ENCODE assay signal across 8 cellular contexts in genomic region chr16:3101018-3101840, GRCh38. TPM values are rescaled to one million over a fixed set of nuclear protein-coding genes. Genes with fewer than 3 reads are reported as not detected.
DNase-seq lines count a peak whose midpoint lies in the region; ATAC-seq and TF ChIP-seq lines count a peak whose summit lies in the region.

No MANE protein-coding gene starts in this region.

- peak overlapping the region in 3 of 5 experiments; percentile 57 to 84 (median 73) for H3K27ac Mint-ChIP-seq in brain
- peak overlapping the region in 2 of 6 donors; percentile 26 to 53 for H3K27ac Mint-ChIP-seq in naive B cell

- H3K4me1 ChIP-seq in thyroid gland (peaks cover 8 to 20% of the 10 kb centered on the region in 2 donors), sigmoid colon (peaks cover 0 to 15% (median 9%) of the 10 kb centered on the region in 4 donors)

- no peaks in the 10 kb centered on the region for H3K27me3 ChIP-seq in thyroid gland
- peaks cover 6 to 40% (median 24%) of the 10 kb centered on the region in 3 donors for H3K27me3 ChIP-seq in sigmoid colon

- ATAC-seq in naive B cell (ENCODE audit: low read depth in 2 of 2) (no peak), HG03280 (IDR thresholded peaks at IDR 0.05; ENCODE audit: unreplicated experiment) (no peak)

- TF ChIP-seq CTCF in AG10803 (conservative IDR thresholded peaks at IDR 0.05; ENCODE audit: low read length) (peak; percentile 63), GM13976 (IDR thresholded peaks at IDR 0.05; ENCODE audit: borderline replicate concordance, control extremely low read depth, extremely low read depth, insufficient read depth, missing control alignments) (peak; percentile 56), brain (conservative IDR thresholded peaks at IDR 0.05) (peak; percentile 34 to 69), thyroid gland (IDR thresholded peaks at IDR 0.05) (peak in 3 of 6 experiments; percentile 31 to 40 (median 32)), sigmoid colon (IDR thresholded peaks at IDR 0.05) (peak in 2 of 4 experiments; percentile 20 to 34)

- H3K4me1 Mint-ChIP-seq in brain: peaks cover 57% of the 10 kb centered on the region
- H3K4me1 Mint-ChIP-seq in naive B cell: peaks cover 20 to 42% (median 24%) of the 10 kb centered on the region in 3 donors

- H3K4me3 Mint-ChIP-seq in brain (peak overlapping the region; percentile 58 to 80 (median 76)), naive B cell (peak overlapping the region; percentile 47 to 94 (median 84))

- H3K36me3 ChIP-seq in thyroid gland (no peaks in the 10 kb centered on the region), sigmoid colon (no peaks in the 10 kb centered on the region)

- no peak for TF ChIP-seq POLR2A in thyroid gland (IDR thresholded peaks at IDR 0.05)
- TF ChIP-seq POLR2A in sigmoid colon (IDR thresholded peaks at IDR 0.05): no peak

- no peak for TF ChIP-seq EP300 in sigmoid colon (IDR thresholded peaks at IDR 0.05)

- DNase-seq in AG10803 (ENCODE audit: low read depth) (peak; percentile 23), GM13976 (ENCODE audit: low spot score) (peak; percentile 68), RPMI8226 (peak; percentile 80), naive B cell (peak; percentile 33), thyroid gland (no peak), sigmoid colon (no peak)

- H3K9me3 ChIP-seq in thyroid gland: no peaks in the 10 kb centered on the region
- no peaks in the 10 kb centered on the region for H3K9me3 ChIP-seq in sigmoid colon

- H3K9me3 Mint-ChIP-seq in brain: peaks cover 0 to 5% (median 0%) of the 10 kb centered on the region in 5 experiments
- H3K9me3 Mint-ChIP-seq in naive B cell: no peaks in the 10 kb centered on the region

- no peaks in the 10 kb centered on the region for H3K36me3 Mint-ChIP-seq in brain
- H3K36me3 Mint-ChIP-seq in naive B cell: no peaks in the 10 kb centered on the region

- H3K4me3 ChIP-seq in AG10803 (ENCODE audit: low read length) (no peak overlapping the region), thyroid gland (replicated peaks in 1 of 3) (no peak overlapping the region), sigmoid colon (no peak overlapping the region)

- H3K27me3 Mint-ChIP-seq in brain (peaks cover 54% of the 10 kb centered on the region), naive B cell (no peaks in the 10 kb centered on the region)

- H3K27ac ChIP-seq in thyroid gland (no peak overlapping the region), sigmoid colon (peak overlapping the region in 2 of 4 donors; percentile 20 to 31)

- in situ Hi-C loops in GM13976 (cut with MboI; ENCODE audit: low sequenced_read_pairs, unreplicated experiment): no loop called here

- 52 to 62% methylated on average over 29 of the region's 29 CpGs for WGBS in thyroid gland, 2 donors
- 49 to 54% methylated on average over 29 of the region's 29 CpGs for WGBS in sigmoid colon, 2 donors

- intact Hi-C loops in thyroid gland (cut with DNase I): no loop called here
- intact Hi-C loops in sigmoid colon (cut with DNase I): no loop called here

RNA-seq across cellular contexts. Expression of gene ZSCAN10, which starts 2.1 kb away (rescaled TPM):
- polyA plus RNA-seq in brain (ENCODE audit: insufficient read depth, low read depth, low replicate concordance) (not detected), naive B cell (ENCODE audit: low read depth in 6 of 6) (not detected), sigmoid colon (not detected)
- total RNA-seq in thyroid gland (not detected), sigmoid colon (not detected)

RNA-seq across cellular contexts. Expression of gene ZNF205, which starts 11.2 kb away (rescaled TPM):
- polyA plus RNA-seq in brain (ENCODE audit: insufficient read depth, low read depth, low replicate concordance) (25.2 TPM), naive B cell (ENCODE audit: low read depth in 6 of 6) (under 1 TPM in 1 of 6 donors, not detected in 5; 0.47 TPM), sigmoid colon (10 to 100 TPM in 2 of 3 donors, 1 to 10 TPM in 1; 6.6 to 12.6 (median 10.9) TPM)
- total RNA-seq in thyroid gland (10 to 100 TPM; 18.5 to 28.9 (median 19.6) TPM), sigmoid colon (10 to 100 TPM; 15.8 to 17.5 (median 16.7) TPM)

RNA-seq across cellular contexts. Expression of gene ZNF213, which starts 33.6 kb away (rescaled TPM):
- polyA plus RNA-seq in brain (ENCODE audit: insufficient read depth, low read depth, low replicate concordance) (30.4 TPM), naive B cell (ENCODE audit: low read depth in 6 of 6) (1 to 10 TPM in 4 of 6 donors, under 1 TPM in 1, not detected in 1; 0.38 to 2.7 (median 1.6) TPM), sigmoid colon (10 to 100 TPM in 1 of 3 donors, 1 to 10 TPM in 2; 7.2 to 11.3 (median 7.2) TPM)
- total RNA-seq in thyroid gland (10 to 100 TPM in 1 of 4 donors, 1 to 10 TPM in 3; 5.2 to 10.2 (median 8.7) TPM), sigmoid colon (10 to 100 TPM in 1 of 4 donors, 1 to 10 TPM in 3; 2.6 to 10.5 (median 5.0) TPM)

RNA-seq across cellular contexts. Expression of gene IL32, which starts 35.8 kb away (rescaled TPM):
- polyA plus RNA-seq in brain (ENCODE audit: insufficient read depth, low read depth, low replicate concordance) (10.6 TPM), naive B cell (ENCODE audit: low read depth in 6 of 6) (10 to 100 TPM in 2 of 6 donors, 1 to 10 TPM in 4; 3.0 to 15.0 (median 6.2) TPM), sigmoid colon (1,000 to 10,000 TPM in 1 of 3 donors, 100 to 1,000 TPM in 2; 464 to 2,189 (median 560) TPM)
- total RNA-seq in thyroid gland (10 to 100 TPM; 24.0 to 53.6 (median 28.9) TPM), sigmoid colon (10 to 100 TPM in 3 of 4 donors, 1 to 10 TPM in 1; 8.6 to 27.1 (median 20.3) TPM)

RNA-seq across cellular contexts. Expression of gene MMP25, which starts 54.9 kb away (rescaled TPM):
- polyA plus RNA-seq in brain (ENCODE audit: insufficient read depth, low read depth, low replicate concordance) (0.34 TPM), naive B cell (ENCODE audit: low read depth in 6 of 6) (under 1 TPM in 2 of 6 donors, not detected in 4; 0.29 to 0.55 TPM), sigmoid colon (1 to 10 TPM; 1.8 to 3.7 (median 2.8) TPM)
- total RNA-seq in thyroid gland (1 to 10 TPM in 1 of 4 donors, under 1 TPM in 3; 0.49 to 1.6 (median 0.70) TPM), sigmoid colon (under 1 TPM in 3 of 4 donors, not detected in 1; under 0.01 to 0.41 (median 0.16) TPM)

Comparison
In these comparisons a context has a peak if more than half of its experiments do, and no peak if none do; other contexts are left out.
1. DNase-seq: peak in AG10803 (single experiment), GM13976 (single experiment), RPMI8226 (single experiment) and naive B cell (single experiment); none in thyroid gland (0 of 2) and sigmoid colon (single experiment).
2. RNA of gene ZNF205, which starts 11.2 kb away (polyA plus RNA-seq): 25.2 TPM in brain (single experiment) and 6.6 to 12.6 TPM in sigmoid colon; 0.47 TPM in naive B cell; every median in the first group is over 4 times any median in the second.